In the genomic region with DNA sequence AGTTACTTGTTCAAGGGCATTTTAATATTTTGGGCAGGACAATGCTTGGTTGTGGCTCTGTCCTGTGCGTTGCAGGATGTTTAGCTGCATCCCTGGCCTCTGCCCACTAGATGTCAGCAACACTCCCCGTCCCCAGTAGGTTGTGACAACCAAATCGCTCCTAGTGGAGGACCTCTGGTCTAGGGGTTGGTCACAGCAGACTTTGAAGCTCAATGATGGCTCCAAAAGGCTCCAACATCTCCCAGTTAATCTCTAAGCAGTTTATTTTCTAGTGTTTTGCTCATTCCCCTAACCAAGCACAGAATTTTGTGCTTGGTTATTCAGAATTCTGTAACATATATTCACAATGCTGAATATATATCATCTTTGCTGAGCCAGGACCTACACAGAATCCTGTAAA, we compare ENCODE assay signal across 8 cellular contexts.
DNase-seq lines count a peak whose midpoint lies in the region; ATAC-seq and TF ChIP-seq lines count a peak whose summit lies in the region.

No MANE protein-coding gene starts in this region.

- H3K4me3 ChIP-seq in NT2/D1 (ENCODE audit: insufficient read length, low read depth) (no peak overlapping the region), esophagus muscularis mucosa (no peak overlapping the region), neural cell (ENCODE audit: low read length) (no peak overlapping the region), upper lobe of right lung (no peak overlapping the region)

- 7% methylated on average over 3 of the region's 3 CpGs for WGBS in esophagus muscularis mucosa

- H3K36me3 ChIP-seq in NT2/D1 (ENCODE audit: insufficient read depth, insufficient read length, low read length) (no peaks in the 10 kb centered on the region), esophagus muscularis mucosa (no peaks in the 10 kb centered on the region), neural cell (ENCODE audit: insufficient read depth, low read length) (no peaks in the 10 kb centered on the region), upper lobe of right lung (no peaks in the 10 kb centered on the region)

- intact Hi-C loops in esophagus muscularis mucosa (cut with DNase I): no loop called here
- intact Hi-C loops in upper lobe of right lung (cut with DNase I): loop anchor here (10.0 kb wide), 1 partner anchor 122 kb away; no protein-coding TSS in a partner anchor

- no peak overlapping the region for H3K27ac ChIP-seq in esophagus muscularis mucosa (replicated peaks in 1 of 4)
- H3K27ac ChIP-seq in neural cell (ENCODE audit: low read length): no peak overlapping the region
- H3K27ac ChIP-seq in upper lobe of right lung: no peak overlapping the region

- no peaks in the 10 kb centered on the region for H4K20me1 ChIP-seq in neural cell (ENCODE audit: insufficient read depth)

- H3K4me2 ChIP-seq in neural cell (ENCODE audit: low read length): no peak overlapping the region

- no peak overlapping the region for H3K9ac ChIP-seq in NT2/D1 (ENCODE audit: insufficient read length, low read depth)
- H3K9ac ChIP-seq in neural cell (ENCODE audit: low read length): no peak overlapping the region

- H3F3A ChIP-seq in neural cell (ENCODE audit: insufficient read depth, low read length, poor library complexity, severe bottlenecking): no peaks in the 10 kb centered on the region

- DNase-seq in DMS153 treated with DMSO at 0.1 percent for 48 hours (lab: John Stamatoyannopoulos, UW; ENCODE audit: unreplicated experiment) (peak; percentile 29), NT2/D1 (ENCODE audit: low read depth, low spot score) (peak; percentile 81), activated T-cell treated with anti-CD3 and anti-CD28 coated beads for 1 hour (ENCODE audit: low read depth) (peak; percentile 34), esophagus muscularis mucosa (ENCODE audit: extremely low spot score) (no peak), upper lobe of right lung (no peak)

- TF ChIP-seq CTCF in esophagus muscularis mucosa (IDR thresholded peaks at IDR 0.05): peak; percentile 59 to 84 (median 63)
- peak; percentile 84 for TF ChIP-seq CTCF in neural cell (IDR thresholded peaks at IDR 0.05; ENCODE audit: poor library complexity, severe bottlenecking)
- peak; percentile 78 for TF ChIP-seq CTCF in upper lobe of right lung (IDR thresholded peaks at IDR 0.05)

- no peaks in the 10 kb centered on the region for H3K9me2 ChIP-seq in neural cell (ENCODE audit: insufficient read depth, low read length)

- no peaks in the 10 kb centered on the region for H3K27me3 ChIP-seq in NT2/D1 (ENCODE audit: insufficient read depth, insufficient read length)
- H3K27me3 ChIP-seq in esophagus muscularis mucosa: peaks cover 0 to 6% (median 0%) of the 10 kb centered on the region in 4 donors
- no peaks in the 10 kb centered on the region for H3K27me3 ChIP-seq in neural cell (ENCODE audit: insufficient read depth, low read depth, low read length)
- H3K27me3 ChIP-seq in upper lobe of right lung: no peaks in the 10 kb centered on the region

- peaks cover 12% of the 10 kb centered on the region; the same call in 1 of the 2 replicates for H3K9me3 ChIP-seq in NT2/D1 (ENCODE audit: insufficient read depth, low read length)
- no peaks in the 10 kb centered on the region for H3K9me3 ChIP-seq in esophagus muscularis mucosa
- no peaks in the 10 kb centered on the region for H3K9me3 ChIP-seq in neural cell (ENCODE audit: low read length)
- no peaks in the 10 kb centered on the region for H3K9me3 ChIP-seq in upper lobe of right lung

- H2AFZ ChIP-seq in neural cell (ENCODE audit: low read depth, low read length): no peak overlapping the region

- H3K79me2 ChIP-seq in neural cell (replicated peaks; ENCODE audit: insufficient read depth, low read length): no peaks in the 10 kb centered on the region

- ATAC-seq in GM19463 (IDR thresholded peaks at IDR 0.05; ENCODE audit: unreplicated experiment) (peak; percentile 93), HG03469 (IDR thresholded peaks at IDR 0.05; ENCODE audit: unreplicated experiment) (peak; percentile 61), upper lobe of right lung (peak; percentile 94)

- TF ChIP-seq EP300 in esophagus muscularis mucosa (IDR thresholded peaks at IDR 0.05): no peak
- no peak for TF ChIP-seq EP300 in neural cell (conservative IDR thresholded peaks at IDR 0.05; ENCODE audit: poor library complexity, severe bottlenecking)

- peak; percentile 73 for TF ChIP-seq RAD21 in neural cell (conservative IDR thresholded peaks at IDR 0.05)

- H3K4me1 ChIP-seq in NT2/D1 (ENCODE audit: insufficient read depth, insufficient read length) (no peaks in the 10 kb centered on the region), esophagus muscularis mucosa (peaks cover 0 to 5% (median 2%) of the 10 kb centered on the region in 4 donors), upper lobe of right lung (no peaks in the 10 kb centered on the region)

- TF ChIP-seq POLR2A in esophagus muscularis mucosa (IDR thresholded peaks at IDR 0.05; ENCODE audit: low read depth): no peak

TF ChIP-seq in neural cell, 6 proteins besides CTCF, POLR2A, EP300 and RAD21:
- TF ChIP-seq SMC3 (conservative IDR thresholded peaks at IDR 0.05; ENCODE audit: poor library complexity) (peak; percentile 74), TAF1 (IDR thresholded peaks at IDR 0.05; ENCODE audit: low read depth) (no peak)

Comparison
In these comparisons a context has a peak if more than half of its experiments do, and no peak if none do; other contexts are left out.
1. DNase-seq: peak in DMS153 treated with DMSO at 0.1 percent for 48 hours (single experiment), NT2/D1 (single experiment) and activated T-cell treated with anti-CD3 and anti-CD28 coated beads for 1 hour (single experiment); none in esophagus muscularis mucosa (single experiment) and upper lobe of right lung (single experiment).
2. Peak in every context shown above with its lines, with median percentiles within 50 percentile points of each other: ATAC-seq and CTCF ChIP-seq.